11 cellular contexts compared by ENCODE assay signal in genomic region chr2:239881561-239882320, GRCh38.
A peak's percentile ranks its signal among the peaks of the same experiment; 100 is the strongest.
DNase-seq lines count a peak whose midpoint lies in the region; ATAC-seq and TF ChIP-seq lines count a peak whose summit lies in the region.
"Had no signal": no experiment of that assay in that cellular context is flagged by ENCODE, and none has a peak within 500 bp of the region (broad histone marks: within the 10 kb centered on the region; RNA-seq: fewer than 3 reads in every experiment).

No MANE protein-coding gene starts in this region.

- H3K36me3 Mint-ChIP-seq in MCF 10A (ENCODE audit: insufficient read depth, unreplicated experiment), result peaks cover under 1% of the 10 kb centered on the region
- peaks cover 9% of the 10 kb centered on the region for H3K36me3 Mint-ChIP-seq in activated CD4-positive, alpha-beta memory T cell treated with anti-CD3 and anti-CD28 coated beads, Interleukin-2, amount 10 ng/mL, durations not matched to agents 7 days and 5 days (ENCODE audit: low read depth)

- POLR2A ChIA-PET in MCF 10A (lab: Yijun Ruan, JAX), result no interaction called here
- POLR2A ChIA-PET in activated CD4-positive, alpha-beta memory T cell treated with anti-CD3 and anti-CD28 coated beads, Interleukin-2, amount 10 ng/mL, durations not matched to agents 7 days and 5 days (lab: Charles Lee), result no interaction called here

- DNase-seq in MCF 10A (ENCODE audit: unreplicated experiment) (no peak), mammary epithelial cell (no peak), coronary artery (ENCODE audit: low spot score) (peak; percentile 68), lung microvascular endothelial cell (ENCODE audit: low read depth in 2 of 2) (peak; percentile 54 to 96), ureter (ENCODE audit: low spot score) (peak; percentile 47)
- DNase-seq in activated CD4-positive, alpha-beta memory T cell treated with anti-CD3 and anti-CD28 coated beads, Interleukin-2, amount 10 ng/mL, durations not matched to agents 7 days and 5 days, result no peak
- DNase-seq: activated B cell treated with CpG ODN at 0.5 μM for 24 hours, GF-D8 had no signal

- H3K27me3 Mint-ChIP-seq in MCF 10A (ENCODE audit: insufficient read depth, unreplicated experiment), result peaks cover 20% of the 10 kb centered on the region
- H3K27me3 Mint-ChIP-seq in activated CD4-positive, alpha-beta memory T cell treated with anti-CD3 and anti-CD28 coated beads, Interleukin-2, amount 10 ng/mL, durations not matched to agents 7 days and 5 days, result peaks cover 13% of the 10 kb centered on the region

- ATAC-seq in HG02981 (IDR thresholded peaks at IDR 0.05; ENCODE audit: unreplicated experiment), result no peak
- ATAC-seq in HG02938 (IDR thresholded peaks at IDR 0.05; ENCODE audit: unreplicated experiment), result no peak

- peak overlapping the region; percentile 78 for H3K27ac Mint-ChIP-seq in MCF 10A (ENCODE audit: low read depth, unreplicated experiment)
- no peak overlapping the region for H3K27ac Mint-ChIP-seq in activated CD4-positive, alpha-beta memory T cell treated with anti-CD3 and anti-CD28 coated beads, Interleukin-2, amount 10 ng/mL, durations not matched to agents 7 days and 5 days
- H3K27ac Mint-ChIP-seq: activated B cell treated with CpG ODN at 0.5 μM for 24 hours had no signal

- no peak overlapping the region for H3K9ac ChIP-seq in mammary epithelial cell (ENCODE audit: insufficient read depth, low read length)

- no peak overlapping the region for H3K4me3 Mint-ChIP-seq in MCF 10A (ENCODE audit: unreplicated experiment)
- H3K4me3 Mint-ChIP-seq in activated CD4-positive, alpha-beta memory T cell treated with anti-CD3 and anti-CD28 coated beads, Interleukin-2, amount 10 ng/mL, durations not matched to agents 7 days and 5 days, result no peak overlapping the region
- H3K4me3 Mint-ChIP-seq: activated B cell treated with CpG ODN at 0.5 μM for 24 hours had no signal

- H3K9me3 ChIP-seq in mammary epithelial cell (replicated peaks; ENCODE audit: insufficient read depth, low read length), result peaks cover 18% of the 10 kb centered on the region
- H3K9me3 ChIP-seq: prostate gland had no signal

- H3K36me3 ChIP-seq in mammary epithelial cell (ENCODE audit: insufficient read depth, low read length), result no peaks in the 10 kb centered on the region
- H3K36me3 ChIP-seq: prostate gland had no signal

- intact Hi-C loops in MCF 10A (cut with micrococcal nuclease), result loop anchor here (1.0 kb wide), 1 partner anchor 57 kb away; no protein-coding TSS in a partner anchor
- intact Hi-C loops in mammary epithelial cell (cut with micrococcal nuclease), result loop anchor here (2.0 to 10.0 kb wide), 2 partner anchors 57 to 807 kb away; no protein-coding TSS in a partner anchor

- no peak overlapping the region for H2AFZ ChIP-seq in mammary epithelial cell (ENCODE audit: low read depth, low read length)

- H3K4me3 ChIP-seq in mammary epithelial cell (replicated peaks in 1 of 3; ENCODE audit: insufficient read depth in 1 of 3, low read depth in 2 of 3, low read length in 3 of 3) (no peak overlapping the region), coronary artery (no peak overlapping the region)
- H3K4me3 ChIP-seq: prostate gland had no signal

- peaks cover 21% of the 10 kb centered on the region for H3K9me3 Mint-ChIP-seq in MCF 10A (ENCODE audit: unreplicated experiment)
- peaks cover 13% of the 10 kb centered on the region for H3K9me3 Mint-ChIP-seq in activated CD4-positive, alpha-beta memory T cell treated with anti-CD3 and anti-CD28 coated beads, Interleukin-2, amount 10 ng/mL, durations not matched to agents 7 days and 5 days

- in situ Hi-C loops in mammary epithelial cell (cut with MboI; ENCODE audit: low sequenced_read_pairs in 2 of 2), result no loop called here

- no peaks in the 10 kb centered on the region for H4K20me1 ChIP-seq in mammary epithelial cell (ENCODE audit: insufficient read depth, low read length)

- no TSS peak for BruUV-seq in MCF 10A (replicated peaks; lab: Mats Ljungman, UMichigan)
- BruUV-seq in mammary epithelial cell (replicated peaks; lab: Mats Ljungman, UMichigan), result no TSS peak

- dilution Hi-C loops in mammary epithelial cell (cut with HindIII; ENCODE audit: low sequenced_read_pairs), result no loop called here

- 61% methylated on average over 16 of the region's 17 CpGs for WGBS in mammary epithelial cell (ENCODE audit: low coverage, missing lambda C conversion rate)

- no peak overlapping the region for H3K27ac ChIP-seq in mammary epithelial cell (ENCODE audit: insufficient read depth, low read depth, low read length)
- peak overlapping the region in 1 of 2 donors; percentile 68 for H3K27ac ChIP-seq in coronary artery

- H3K4me2 ChIP-seq in mammary epithelial cell (ENCODE audit: insufficient read depth, low read depth, low read length), result no peak overlapping the region

- no peak for TF ChIP-seq CTCF in MCF 10A (IDR thresholded peaks at IDR 0.05; ENCODE audit: unreplicated experiment)
- TF ChIP-seq CTCF in mammary epithelial cell (conservative IDR thresholded peaks at IDR 0.05 in 1 of 2, IDR thresholded peaks at IDR 0.05 in 1 of 2; ENCODE audit: extremely low read depth in 1 of 2, insufficient read depth in 1 of 2, low read depth in 1 of 2, low read length in 2 of 2), result no peak
- no peak for TF ChIP-seq CTCF in coronary artery (IDR thresholded peaks at IDR 0.05)

- CTCF ChIA-PET in MCF 10A (lab: Yijun Ruan, JAX), result interaction anchor here (0.7 to 1.3 kb wide), 9 partner anchors 17 to 1633 kb away, joined by 3 to 5 read pairs (median 3); no protein-coding TSS in a partner anchor
- CTCF ChIA-PET in mammary epithelial cell (lab: Charles Lee; ENCODE audit: low non-redundant PET), result no interaction called here
- CTCF ChIA-PET in activated CD4-positive, alpha-beta memory T cell treated with anti-CD3 and anti-CD28 coated beads, Interleukin-2, amount 10 ng/mL, durations not matched to agents 7 days and 5 days (lab: Charles Lee), result interaction anchor here (0.9 to 1.4 kb wide), 2 partner anchors 14 to 30 kb away, joined by 3 to 4 read pairs; no protein-coding TSS in a partner anchor

- H3K4me1 Mint-ChIP-seq in MCF 10A (ENCODE audit: insufficient read depth, unreplicated experiment), result peaks cover 7% of the 10 kb centered on the region
- peaks cover 2% of the 10 kb centered on the region for H3K4me1 Mint-ChIP-seq in activated CD4-positive, alpha-beta memory T cell treated with anti-CD3 and anti-CD28 coated beads, Interleukin-2, amount 10 ng/mL, durations not matched to agents 7 days and 5 days

- no peaks in the 10 kb centered on the region for H3K79me2 ChIP-seq in mammary epithelial cell (ENCODE audit: insufficient read depth, low read length)

- H3K4me1 ChIP-seq in mammary epithelial cell (ENCODE audit: insufficient read depth, low read length), result no peaks in the 10 kb centered on the region
- H3K4me1 ChIP-seq: prostate gland had no signal

- no peaks in the 10 kb centered on the region for H3K27me3 ChIP-seq in mammary epithelial cell (ENCODE audit: insufficient read depth, low read length)

Comparison
In these comparisons a context has a peak if more than half of its experiments do, and no peak if none do; other contexts are left out.
1. DNase-seq: peak in coronary artery (single experiment), lung microvascular endothelial cell (2 of 2) and ureter (single experiment); none in MCF 10A (single experiment), mammary epithelial cell (single experiment) and activated CD4-positive, alpha-beta memory T cell treated with anti-CD3 and anti-CD28 coated beads, Interleukin-2, amount 10 ng/mL, durations not matched to agents 7 days and 5 days (single experiment).